ENCODE assay signal across 1 cellular context in genomic region chr1:117821382-117821755, GRCh38.
TF ChIP-seq lines count a peak whose summit lies in the region.

No MANE protein-coding gene starts in this region.

TF ChIP-seq in IMR-90, 13 proteins besides CTCF, POLR2A, EP300 and RAD21 (continued from another document):
- TF ChIP-seq ELK1 (IDR thresholded peaks at IDR 0.05; ENCODE audit: borderline replicate concordance, low read depth, low read length) (no peak), NFE2L2 (IDR thresholded peaks at IDR 0.05; ENCODE audit: low read depth, low read length) (no peak), MAZ (IDR thresholded peaks at IDR 0.05; ENCODE audit: borderline replicate concordance, low read depth, low read length) (no peak)
TF ChIP-seq in IMR-90: peak in this region for 0.
